1 cellular context compared by ENCODE assay signal in genomic region chr18:80033181-80034067, GRCh38.
TF ChIP-seq lines count a peak whose summit lies in the region.

No MANE protein-coding gene starts in this region.

TF ChIP-seq in GM12878, 131 proteins besides CTCF, POLR2A, EP300 and RAD21 (continued from another document and continues in another):
- TF ChIP-seq RFX5 (IDR thresholded peaks at IDR 0.05; ENCODE audit: low read depth, low read length) (no peak), TCF7 (IDR thresholded peaks at IDR 0.05; ENCODE audit: borderline replicate concordance) (no peak), HDAC6 (IDR thresholded peaks at IDR 0.05; ENCODE audit: unreplicated experiment) (no peak), NFYA (IDR thresholded peaks at IDR 0.05; ENCODE audit: borderline replicate concordance, low read depth, low read length) (no peak), FOXM1 (IDR thresholded peaks at IDR 0.05; ENCODE audit: low read depth, low read length) (no peak), PAX8 (IDR thresholded peaks at IDR 0.05) (no peak), SMARCA5 (IDR thresholded peaks at IDR 0.05) (peak; percentile 69; the same call in 1 of the 2 replicates), WRNIP1 (IDR thresholded peaks at IDR 0.05; ENCODE audit: borderline replicate concordance, low read depth, low read length) (no peak), NR2F1 (conservative IDR thresholded peaks at IDR 0.05) (0 out of 2 replicates have a peak, but pooled peaks have one; percentile 20), RB1 (IDR thresholded peaks at IDR 0.05; ENCODE audit: borderline replicate concordance) (no peak), CHD2 (IDR thresholded peaks at IDR 0.05; ENCODE audit: borderline replicate concordance, low read depth, low read length) (0 out of 2 replicates have a peak, but pooled peaks have one; percentile 25), SIN3A (IDR thresholded peaks at IDR 0.05; ENCODE audit: low read depth, low read length) (no peak; the same call in 1 of the 2 replicates), CBX3 (IDR thresholded peaks at IDR 0.05; ENCODE audit: borderline replicate concordance, low read depth) (no peak), NFIC (IDR thresholded peaks at IDR 0.05; ENCODE audit: low read depth, low read length) (no peak), RAD51 (IDR thresholded peaks at IDR 0.05) (no peak), GATAD2B (conservative IDR thresholded peaks at IDR 0.05; ENCODE audit: low read depth) (peak; percentile 73), IRF3 (IDR thresholded peaks at IDR 0.05) (no peak), SIX5 (IDR thresholded peaks at IDR 0.05; ENCODE audit: low read depth, low read length, severe bottlenecking) (no peak), MEF2A (IDR thresholded peaks at IDR 0.05; ENCODE audit: insufficient read depth, low read depth, low read length) (no peak), LARP7 (IDR thresholded peaks at IDR 0.05) (peak; percentile 59; the same call in 1 of the 2 replicates), ATF2 (IDR thresholded peaks at IDR 0.05; ENCODE audit: low read length) (no peak), HDAC2 (IDR thresholded peaks at IDR 0.05) (no peak), SPI1 (IDR thresholded peaks at IDR 0.05; ENCODE audit: borderline replicate concordance, insufficient read depth, low read depth, low read length) (no peak; the same call in 1 of the 2 replicates), IRF4 (IDR thresholded peaks at IDR 0.05; ENCODE audit: low read depth, low read length) (no peak), ESRRA (IDR thresholded peaks at IDR 0.05; ENCODE audit: low read length) (no peak; the same call in 1 of the 2 replicates), ZSCAN29 (IDR thresholded peaks at IDR 0.05) (no peak)
- TF ChIP-seq, protein P1, sequence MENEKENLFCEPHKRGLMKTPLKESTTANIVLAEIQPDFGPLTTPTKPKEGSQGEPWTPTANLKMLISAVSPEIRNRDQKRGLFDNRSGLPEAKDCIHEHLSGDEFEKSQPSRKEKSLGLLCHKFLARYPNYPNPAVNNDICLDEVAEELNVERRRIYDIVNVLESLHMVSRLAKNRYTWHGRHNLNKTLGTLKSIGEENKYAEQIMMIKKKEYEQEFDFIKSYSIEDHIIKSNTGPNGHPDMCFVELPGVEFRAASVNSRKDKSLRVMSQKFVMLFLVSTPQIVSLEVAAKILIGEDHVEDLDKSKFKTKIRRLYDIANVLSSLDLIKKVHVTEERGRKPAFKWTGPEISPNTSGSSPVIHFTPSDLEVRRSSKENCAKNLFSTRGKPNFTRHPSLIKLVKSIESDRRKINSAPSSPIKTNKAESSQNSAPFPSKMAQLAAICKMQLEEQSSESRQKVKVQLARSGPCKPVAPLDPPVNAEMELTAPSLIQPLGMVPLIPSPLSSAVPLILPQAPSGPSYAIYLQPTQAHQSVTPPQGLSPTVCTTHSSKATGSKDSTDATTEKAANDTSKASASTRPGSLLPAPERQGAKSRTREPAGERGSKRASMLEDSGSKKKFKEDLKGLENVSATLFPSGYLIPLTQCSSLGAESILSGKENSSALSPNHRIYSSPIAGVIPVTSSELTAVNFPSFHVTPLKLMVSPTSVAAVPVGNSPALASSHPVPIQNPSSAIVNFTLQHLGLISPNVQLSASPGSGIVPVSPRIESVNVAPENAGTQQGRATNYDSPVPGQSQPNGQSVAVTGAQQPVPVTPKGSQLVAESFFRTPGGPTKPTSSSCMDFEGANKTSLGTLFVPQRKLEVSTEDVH (IDR thresholded peaks at IDR 0.05; ENCODE audit: low read depth, partially characterized antibody) = no peak
- TF ChIP-seq, protein P2, sequence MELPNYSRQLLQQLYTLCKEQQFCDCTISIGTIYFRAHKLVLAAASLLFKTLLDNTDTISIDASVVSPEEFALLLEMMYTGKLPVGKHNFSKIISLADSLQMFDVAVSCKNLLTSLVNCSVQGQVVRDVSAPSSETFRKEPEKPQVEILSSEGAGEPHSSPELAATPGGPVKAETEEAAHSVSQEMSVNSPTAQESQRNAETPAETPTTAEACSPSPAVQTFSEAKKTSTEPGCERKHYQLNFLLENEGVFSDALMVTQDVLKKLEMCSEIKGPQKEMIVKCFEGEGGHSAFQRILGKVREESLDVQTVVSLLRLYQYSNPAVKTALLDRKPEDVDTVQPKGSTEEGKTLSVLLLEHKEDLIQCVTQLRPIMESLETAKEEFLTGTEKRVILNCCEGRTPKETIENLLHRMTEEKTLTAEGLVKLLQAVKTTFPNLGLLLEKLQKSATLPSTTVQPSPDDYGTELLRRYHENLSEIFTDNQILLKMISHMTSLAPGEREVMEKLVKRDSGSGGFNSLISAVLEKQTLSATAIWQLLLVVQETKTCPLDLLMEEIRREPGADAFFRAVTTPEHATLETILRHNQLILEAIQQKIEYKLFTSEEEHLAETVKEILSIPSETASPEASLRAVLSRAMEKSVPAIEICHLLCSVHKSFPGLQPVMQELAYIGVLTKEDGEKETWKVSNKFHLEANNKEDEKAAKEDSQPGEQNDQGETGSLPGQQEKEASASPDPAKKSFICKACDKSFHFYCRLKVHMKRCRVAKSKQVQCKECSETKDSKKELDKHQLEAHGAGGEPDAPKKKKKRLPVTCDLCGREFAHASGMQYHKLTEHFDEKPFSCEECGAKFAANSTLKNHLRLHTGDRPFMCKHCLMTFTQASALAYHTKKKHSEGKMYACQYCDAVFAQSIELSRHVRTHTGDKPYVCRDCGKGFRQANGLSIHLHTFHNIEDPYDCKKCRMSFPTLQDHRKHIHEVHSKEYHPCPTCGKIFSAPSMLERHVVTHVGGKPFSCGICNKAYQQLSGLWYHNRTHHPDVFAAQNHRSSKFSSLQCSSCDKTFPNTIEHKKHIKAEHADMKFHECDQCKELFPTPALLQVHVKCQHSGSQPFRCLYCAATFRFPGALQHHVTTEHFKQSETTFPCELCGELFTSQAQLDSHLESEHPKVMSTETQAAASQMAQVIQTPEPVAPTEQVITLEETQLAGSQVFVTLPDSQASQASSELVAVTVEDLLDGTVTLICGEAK (IDR thresholded peaks at IDR 0.05; ENCODE audit: borderline replicate concordance) = peak; percentile 41; the same call in 1 of the 2 replicates
- TF ChIP-seq, protein P3, sequence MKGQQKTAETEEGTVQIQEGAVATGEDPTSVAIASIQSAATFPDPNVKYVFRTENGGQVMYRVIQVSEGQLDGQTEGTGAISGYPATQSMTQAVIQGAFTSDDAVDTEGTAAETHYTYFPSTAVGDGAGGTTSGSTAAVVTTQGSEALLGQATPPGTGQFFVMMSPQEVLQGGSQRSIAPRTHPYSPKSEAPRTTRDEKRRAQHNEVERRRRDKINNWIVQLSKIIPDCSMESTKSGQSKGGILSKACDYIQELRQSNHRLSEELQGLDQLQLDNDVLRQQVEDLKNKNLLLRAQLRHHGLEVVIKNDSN (IDR thresholded peaks at IDR 0.05; ENCODE audit: borderline replicate concordance, extremely low read length, insufficient read depth, low read depth, low read length) = no peak
- TF ChIP-seq, protein P4, sequence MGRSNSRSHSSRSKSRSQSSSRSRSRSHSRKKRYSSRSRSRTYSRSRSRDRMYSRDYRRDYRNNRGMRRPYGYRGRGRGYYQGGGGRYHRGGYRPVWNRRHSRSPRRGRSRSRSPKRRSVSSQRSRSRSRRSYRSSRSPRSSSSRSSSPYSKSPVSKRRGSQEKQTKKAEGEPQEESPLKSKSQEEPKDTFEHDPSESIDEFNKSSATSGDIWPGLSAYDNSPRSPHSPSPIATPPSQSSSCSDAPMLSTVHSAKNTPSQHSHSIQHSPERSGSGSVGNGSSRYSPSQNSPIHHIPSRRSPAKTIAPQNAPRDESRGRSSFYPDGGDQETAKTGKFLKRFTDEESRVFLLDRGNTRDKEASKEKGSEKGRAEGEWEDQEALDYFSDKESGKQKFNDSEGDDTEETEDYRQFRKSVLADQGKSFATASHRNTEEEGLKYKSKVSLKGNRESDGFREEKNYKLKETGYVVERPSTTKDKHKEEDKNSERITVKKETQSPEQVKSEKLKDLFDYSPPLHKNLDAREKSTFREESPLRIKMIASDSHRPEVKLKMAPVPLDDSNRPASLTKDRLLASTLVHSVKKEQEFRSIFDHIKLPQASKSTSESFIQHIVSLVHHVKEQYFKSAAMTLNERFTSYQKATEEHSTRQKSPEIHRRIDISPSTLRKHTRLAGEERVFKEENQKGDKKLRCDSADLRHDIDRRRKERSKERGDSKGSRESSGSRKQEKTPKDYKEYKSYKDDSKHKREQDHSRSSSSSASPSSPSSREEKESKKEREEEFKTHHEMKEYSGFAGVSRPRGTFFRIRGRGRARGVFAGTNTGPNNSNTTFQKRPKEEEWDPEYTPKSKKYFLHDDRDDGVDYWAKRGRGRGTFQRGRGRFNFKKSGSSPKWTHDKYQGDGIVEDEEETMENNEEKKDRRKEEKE (IDR thresholded peaks at IDR 0.05) = no peak
- TF ChIP-seq, protein P5, sequence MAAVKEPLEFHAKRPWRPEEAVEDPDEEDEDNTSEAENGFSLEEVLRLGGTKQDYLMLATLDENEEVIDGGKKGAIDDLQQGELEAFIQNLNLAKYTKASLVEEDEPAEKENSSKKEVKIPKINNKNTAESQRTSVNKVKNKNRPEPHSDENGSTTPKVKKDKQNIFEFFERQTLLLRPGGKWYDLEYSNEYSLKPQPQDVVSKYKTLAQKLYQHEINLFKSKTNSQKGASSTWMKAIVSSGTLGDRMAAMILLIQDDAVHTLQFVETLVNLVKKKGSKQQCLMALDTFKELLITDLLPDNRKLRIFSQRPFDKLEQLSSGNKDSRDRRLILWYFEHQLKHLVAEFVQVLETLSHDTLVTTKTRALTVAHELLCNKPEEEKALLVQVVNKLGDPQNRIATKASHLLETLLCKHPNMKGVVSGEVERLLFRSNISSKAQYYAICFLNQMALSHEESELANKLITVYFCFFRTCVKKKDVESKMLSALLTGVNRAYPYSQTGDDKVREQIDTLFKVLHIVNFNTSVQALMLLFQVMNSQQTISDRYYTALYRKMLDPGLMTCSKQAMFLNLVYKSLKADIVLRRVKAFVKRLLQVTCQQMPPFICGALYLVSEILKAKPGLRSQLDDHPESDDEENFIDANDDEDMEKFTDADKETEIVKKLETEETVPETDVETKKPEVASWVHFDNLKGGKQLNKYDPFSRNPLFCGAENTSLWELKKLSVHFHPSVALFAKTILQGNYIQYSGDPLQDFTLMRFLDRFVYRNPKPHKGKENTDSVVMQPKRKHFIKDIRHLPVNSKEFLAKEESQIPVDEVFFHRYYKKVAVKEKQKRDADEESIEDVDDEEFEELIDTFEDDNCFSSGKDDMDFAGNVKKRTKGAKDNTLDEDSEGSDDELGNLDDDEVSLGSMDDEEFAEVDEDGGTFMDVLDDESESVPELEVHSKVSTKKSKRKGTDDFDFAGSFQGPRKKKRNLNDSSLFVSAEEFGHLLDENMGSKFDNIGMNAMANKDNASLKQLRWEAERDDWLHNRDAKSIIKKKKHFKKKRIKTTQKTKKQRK (IDR thresholded peaks at IDR 0.05; ENCODE audit: low read depth, low read length) = no peak
- TF ChIP-seq, protein P6, sequence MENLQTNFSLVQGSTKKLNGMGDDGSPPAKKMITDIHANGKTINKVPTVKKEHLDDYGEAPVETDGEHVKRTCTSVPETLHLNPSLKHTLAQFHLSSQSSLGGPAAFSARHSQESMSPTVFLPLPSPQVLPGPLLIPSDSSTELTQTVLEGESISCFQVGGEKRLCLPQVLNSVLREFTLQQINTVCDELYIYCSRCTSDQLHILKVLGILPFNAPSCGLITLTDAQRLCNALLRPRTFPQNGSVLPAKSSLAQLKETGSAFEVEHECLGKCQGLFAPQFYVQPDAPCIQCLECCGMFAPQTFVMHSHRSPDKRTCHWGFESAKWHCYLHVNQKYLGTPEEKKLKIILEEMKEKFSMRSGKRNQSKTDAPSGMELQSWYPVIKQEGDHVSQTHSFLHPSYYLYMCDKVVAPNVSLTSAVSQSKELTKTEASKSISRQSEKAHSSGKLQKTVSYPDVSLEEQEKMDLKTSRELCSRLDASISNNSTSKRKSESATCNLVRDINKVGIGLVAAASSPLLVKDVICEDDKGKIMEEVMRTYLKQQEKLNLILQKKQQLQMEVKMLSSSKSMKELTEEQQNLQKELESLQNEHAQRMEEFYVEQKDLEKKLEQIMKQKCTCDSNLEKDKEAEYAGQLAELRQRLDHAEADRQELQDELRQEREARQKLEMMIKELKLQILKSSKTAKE (IDR thresholded peaks at IDR 0.05; ENCODE audit: low read depth, poor library complexity, severe bottlenecking) = peak; percentile 24
- TF ChIP-seq, protein P7, sequence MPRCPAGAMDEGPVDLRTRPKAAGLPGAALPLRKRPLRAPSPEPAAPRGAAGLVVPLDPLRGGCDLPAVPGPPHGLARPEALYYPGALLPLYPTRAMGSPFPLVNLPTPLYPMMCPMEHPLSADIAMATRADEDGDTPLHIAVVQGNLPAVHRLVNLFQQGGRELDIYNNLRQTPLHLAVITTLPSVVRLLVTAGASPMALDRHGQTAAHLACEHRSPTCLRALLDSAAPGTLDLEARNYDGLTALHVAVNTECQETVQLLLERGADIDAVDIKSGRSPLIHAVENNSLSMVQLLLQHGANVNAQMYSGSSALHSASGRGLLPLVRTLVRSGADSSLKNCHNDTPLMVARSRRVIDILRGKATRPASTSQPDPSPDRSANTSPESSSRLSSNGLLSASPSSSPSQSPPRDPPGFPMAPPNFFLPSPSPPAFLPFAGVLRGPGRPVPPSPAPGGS (IDR thresholded peaks at IDR 0.05; ENCODE audit: borderline replicate concordance, insufficient read depth, low read depth, low read length, poor library complexity, severe bottlenecking) = no peak
- TF ChIP-seq, protein P8, sequence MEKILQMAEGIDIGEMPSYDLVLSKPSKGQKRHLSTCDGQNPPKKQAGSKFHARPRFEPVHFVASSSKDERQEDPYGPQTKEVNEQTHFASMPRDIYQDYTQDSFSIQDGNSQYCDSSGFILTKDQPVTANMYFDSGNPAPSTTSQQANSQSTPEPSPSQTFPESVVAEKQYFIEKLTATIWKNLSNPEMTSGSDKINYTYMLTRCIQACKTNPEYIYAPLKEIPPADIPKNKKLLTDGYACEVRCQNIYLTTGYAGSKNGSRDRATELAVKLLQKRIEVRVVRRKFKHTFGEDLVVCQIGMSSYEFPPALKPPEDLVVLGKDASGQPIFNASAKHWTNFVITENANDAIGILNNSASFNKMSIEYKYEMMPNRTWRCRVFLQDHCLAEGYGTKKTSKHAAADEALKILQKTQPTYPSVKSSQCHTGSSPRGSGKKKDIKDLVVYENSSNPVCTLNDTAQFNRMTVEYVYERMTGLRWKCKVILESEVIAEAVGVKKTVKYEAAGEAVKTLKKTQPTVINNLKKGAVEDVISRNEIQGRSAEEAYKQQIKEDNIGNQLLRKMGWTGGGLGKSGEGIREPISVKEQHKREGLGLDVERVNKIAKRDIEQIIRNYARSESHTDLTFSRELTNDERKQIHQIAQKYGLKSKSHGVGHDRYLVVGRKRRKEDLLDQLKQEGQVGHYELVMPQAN (conservative IDR thresholded peaks at IDR 0.05) = peak; percentile 60; the same call in 1 of the 2 replicates
